In the genomic region with DNA sequence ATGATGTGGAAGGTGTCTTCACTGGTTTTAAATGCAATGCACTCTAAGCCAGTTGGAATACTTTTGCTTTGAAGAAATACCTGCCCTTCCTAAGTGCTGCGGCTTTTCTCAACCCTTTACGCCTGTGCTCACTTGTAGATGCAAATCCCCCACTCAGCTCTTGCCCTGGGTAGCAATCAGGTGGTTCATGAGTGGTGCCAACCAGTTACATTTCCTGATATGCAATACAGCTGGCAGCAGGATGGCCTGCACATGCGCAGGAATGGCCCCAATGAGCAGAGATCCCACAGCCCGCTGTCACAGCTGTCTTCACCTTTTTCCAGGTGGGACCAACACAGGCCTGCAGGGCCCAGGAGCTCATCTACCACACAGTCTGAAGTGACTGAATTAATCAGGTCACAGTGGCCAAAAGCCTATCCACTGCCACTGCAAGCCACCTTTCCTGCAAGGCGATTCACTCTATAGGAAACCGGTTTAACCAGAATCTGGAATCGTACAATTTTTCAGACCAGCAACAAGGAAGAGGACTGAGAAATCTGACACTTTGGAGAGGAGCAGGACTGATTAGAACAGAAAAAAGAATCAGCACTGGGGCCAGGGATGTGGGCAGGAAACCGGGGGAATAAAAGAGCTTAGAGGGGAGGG, we compare ENCODE assay signal across 1 cellular context.
TF ChIP-seq lines count a peak whose summit lies in the region.

No MANE protein-coding gene starts in this region.

TF ChIP-seq in WTC11, 78 proteins besides CTCF, POLR2A, EP300 and RAD21 (continued from another document):
- TF ChIP-seq E2F4 (CRISPR knock-in tag; IDR thresholded peaks at IDR 0.05; ENCODE audit: borderline replicate concordance, low read depth) (no peak), CREM (CRISPR knock-in tag; IDR thresholded peaks at IDR 0.05) (no peak), SP1 (CRISPR knock-in tag; conservative IDR thresholded peaks at IDR 0.05) (no peak), ZNF396 (CRISPR knock-in tag; IDR thresholded peaks at IDR 0.05; ENCODE audit: borderline replicate concordance) (no peak), FOXP4 (CRISPR knock-in tag; IDR thresholded peaks at IDR 0.05) (no peak), ATF3 (CRISPR knock-in tag; conservative IDR thresholded peaks at IDR 0.05) (no peak), ZNF232 (CRISPR knock-in tag; IDR thresholded peaks at IDR 0.05) (no peak), AR (CRISPR knock-in tag; IDR thresholded peaks at IDR 0.05) (no peak), GRHL2 (CRISPR knock-in tag; IDR thresholded peaks at IDR 0.05; ENCODE audit: insufficient replicate concordance, severe bottlenecking) (no peak)
- TF ChIP-seq, protein P1, sequence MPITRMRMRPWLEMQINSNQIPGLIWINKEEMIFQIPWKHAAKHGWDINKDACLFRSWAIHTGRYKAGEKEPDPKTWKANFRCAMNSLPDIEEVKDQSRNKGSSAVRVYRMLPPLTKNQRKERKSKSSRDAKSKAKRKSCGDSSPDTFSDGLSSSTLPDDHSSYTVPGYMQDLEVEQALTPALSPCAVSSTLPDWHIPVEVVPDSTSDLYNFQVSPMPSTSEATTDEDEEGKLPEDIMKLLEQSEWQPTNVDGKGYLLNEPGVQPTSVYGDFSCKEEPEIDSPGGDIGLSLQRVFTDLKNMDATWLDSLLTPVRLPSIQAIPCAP (CRISPR knock-in tag; IDR thresholded peaks at IDR 0.05), result no peak
